8 cellular contexts compared by ENCODE assay signal in genomic region chr11:236774-237767, GRCh38. TPM values are rescaled to one million over a fixed set of nuclear protein-coding genes. Genes with fewer than 3 reads are reported as not detected.
DNase-seq lines count a peak whose midpoint lies in the region; ATAC-seq and TF ChIP-seq lines count a peak whose summit lies in the region.

PSMD13 (plus strand) TSS chr11:236976; CDS start chr11:237050, 74 bp downstream.

- H3K4me3 Mint-ChIP-seq in CD8-positive, alpha-beta memory T cell = peak within 1 kb of the TSS; percentile 95 to 100 (median 97)

- peaks cover 24% of the 10 kb centered on the region for H3K4me1 ChIP-seq in CD8-positive, alpha-beta memory T cell (ENCODE audit: insufficient read depth, low read length)
- H3K4me1 ChIP-seq in NT2/D1 (ENCODE audit: insufficient read depth, insufficient read length) (peaks cover 6% of the 10 kb centered on the region), mononuclear cell (ENCODE audit: insufficient read depth, low read length) (peaks cover 24% of the 10 kb centered on the region)

- H3K9me3 Mint-ChIP-seq in CD8-positive, alpha-beta memory T cell = no peaks in the 10 kb centered on the region

- no peaks in the 10 kb centered on the region for H3K9me3 ChIP-seq in CD8-positive, alpha-beta memory T cell (ENCODE audit: low read length)
- no peaks in the 10 kb centered on the region for H3K9me3 ChIP-seq in NT2/D1 (ENCODE audit: insufficient read depth, low read length)
- no peaks in the 10 kb centered on the region for H3K9me3 ChIP-seq in mononuclear cell (ENCODE audit: low read depth, low read length)

- H3K4me3 ChIP-seq in CD8-positive, alpha-beta memory T cell (ENCODE audit: low read length) = peak within 1 kb of the TSS; percentile 95
- peak within 1 kb of the TSS; percentile 94 for H3K4me3 ChIP-seq in NT2/D1 (ENCODE audit: insufficient read length, low read depth)
- peak within 1 kb of the TSS; percentile 98 for H3K4me3 ChIP-seq in epithelial cell of esophagus (ENCODE audit: low read length)
- H3K4me3 ChIP-seq in mononuclear cell (ENCODE audit: low read length) = peak within 1 kb of the TSS; percentile 81

- CTCF ChIA-PET in CD8-positive, alpha-beta memory T cell (lab: Charles Lee) = interaction anchor here (1.2 to 3.5 kb wide), 8 partner anchors 14 to 214 kb away, joined by 3 to 20 read pairs (median 6); partner anchors contain the start of genes BET1L, PTDSS2 and RIC8A

- peak; percentile 83 to 91 (median 88) for DNase-seq in CD8-positive, alpha-beta memory T cell
- DNase-seq in NT2/D1 (ENCODE audit: low read depth, low spot score) = peak; percentile 63
- DNase-seq in activated T-cell treated with anti-CD3 and anti-CD28 coated beads for 1 hour (ENCODE audit: low read depth) = peak; percentile 76
- peak; percentile 81 for DNase-seq in epithelial cell of esophagus (ENCODE audit: low read depth)
- peak; percentile 78 to 81 for DNase-seq in stimulated activated CD8-positive, alpha-beta memory T cell treated with anti-CD3 and anti-CD28 coated beads, Interleukin-4, amount 100 ng/mL, for 1 hour (ENCODE audit: low read depth in 2 of 2, low spot score in 1 of 2)

- peak within 1 kb of the TSS; percentile 98 to 100 (median 100) for H3K27ac Mint-ChIP-seq in CD8-positive, alpha-beta memory T cell

- H3K27me3 ChIP-seq in CD8-positive, alpha-beta memory T cell (ENCODE audit: insufficient read depth, low read length, poor library complexity, severe bottlenecking) = no peaks in the 10 kb centered on the region
- H3K27me3 ChIP-seq in NT2/D1 (ENCODE audit: insufficient read depth, insufficient read length) = no peaks in the 10 kb centered on the region
- no peaks in the 10 kb centered on the region for H3K27me3 ChIP-seq in mononuclear cell (ENCODE audit: insufficient read depth, low read length)

- no peak for TF ChIP-seq CTCF in epithelial cell of esophagus (IDR thresholded peaks at IDR 0.05; ENCODE audit: insufficient read depth, low read depth, low read length, missing control alignments)

- ATAC-seq in GM19397 (IDR thresholded peaks at IDR 0.05; ENCODE audit: unreplicated experiment) (peak; percentile 76), HG03571 (IDR thresholded peaks at IDR 0.05; ENCODE audit: unreplicated experiment) (peak; percentile 73)

- peaks cover 39 to 71% (median 53%) of the 10 kb centered on the region in 3 donors for H3K4me1 Mint-ChIP-seq in CD8-positive, alpha-beta memory T cell

- peak within 1 kb of the TSS; percentile 96 for H3K9ac ChIP-seq in NT2/D1 (ENCODE audit: insufficient read length, low read depth)

- peaks cover 11% of the 10 kb centered on the region for H3K36me3 ChIP-seq in CD8-positive, alpha-beta memory T cell (ENCODE audit: insufficient read depth, low read length)
- peaks cover 54% of the 10 kb centered on the region for H3K36me3 ChIP-seq in NT2/D1 (ENCODE audit: insufficient read depth, insufficient read length, low read length)

- POLR2A ChIA-PET in CD8-positive, alpha-beta memory T cell (lab: Charles Lee) = interaction anchor here (0.7 to 2.0 kb wide), 6 partner anchors 22 to 169 kb away, joined by 3 to 17 read pairs (median 8); partner anchors contain the start of genes BET1L and RIC8A

- H3K36me3 Mint-ChIP-seq in CD8-positive, alpha-beta memory T cell = peaks cover 0 to 55% (median 13%) of the 10 kb centered on the region in 3 donors

- peaks cover 0 to 4% of the 10 kb centered on the region in 2 donors for H3K27me3 Mint-ChIP-seq in CD8-positive, alpha-beta memory T cell

- peak within 1 kb of the TSS; percentile 100 for H3K27ac ChIP-seq in CD8-positive, alpha-beta memory T cell (ENCODE audit: low read depth, low read length)

RNA-seq across cellular contexts. Expression of gene PSMD13, which starts in this region (rescaled TPM):
- total RNA-seq in CD8-positive, alpha-beta memory T cell = 100 to 1,000 TPM; 235 to 237 TPM
- 218 TPM for polyA plus RNA-seq in CD8-positive, alpha-beta memory T cell
- 62.5 TPM for total RNA-seq in mononuclear cell

Comparison
In these comparisons a context has a peak if more than half of its experiments do, and no peak if none do; other contexts are left out.
1. Peak in every context shown above with its lines: DNase-seq, ATAC-seq, H3K4me3 ChIP-seq and H3K27ac ChIP-seq.